In the genomic region with DNA sequence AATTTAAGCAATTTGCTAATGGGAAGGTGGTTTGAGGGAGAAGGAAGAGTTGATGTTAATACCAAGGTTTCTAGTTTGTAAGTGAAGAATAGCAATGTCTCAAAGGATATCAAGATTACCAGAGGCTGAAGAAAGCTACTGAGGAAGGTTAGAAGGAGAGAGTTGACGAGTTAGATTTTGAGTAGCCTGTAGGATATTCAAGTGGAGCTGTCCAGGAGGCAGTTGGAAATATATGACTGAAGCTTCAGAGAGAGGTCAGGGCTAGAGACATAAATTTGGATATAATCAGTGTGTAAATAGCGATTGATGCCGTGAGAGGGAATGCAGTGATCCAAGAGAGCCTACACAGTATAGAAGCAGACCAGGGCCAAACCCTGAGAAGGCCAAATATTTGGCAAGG, we compare ENCODE assay signal across 16 cellular contexts. TPM values are rescaled to one million over a fixed set of nuclear protein-coding genes. Genes with fewer than 3 reads are reported as not detected.
DNase-seq lines count a peak whose midpoint lies in the region; ATAC-seq, FAIRE-seq and TF ChIP-seq lines count a peak whose summit lies in the region.
"Had no signal": no experiment of that assay in that cellular context is flagged by ENCODE, and none has a peak within 500 bp of the region (broad histone marks: within the 10 kb centered on the region; RNA-seq: fewer than 3 reads in every experiment).

No MANE protein-coding gene starts in this region.

- H3K9me3 Mint-ChIP-seq in brain = no peaks in the 10 kb centered on the region
- H3K9me3 Mint-ChIP-seq in nephron progenitor cell = peaks cover 3% of the 10 kb centered on the region
- H3K9me3 Mint-ChIP-seq in osteocyte (ENCODE audit: unreplicated experiment) = no peaks in the 10 kb centered on the region

- H3K27ac ChIP-seq in HEK293 (ENCODE audit: extremely low read depth, low read depth, low read length) = no peak overlapping the region
- H3K27ac ChIP-seq: BLaER1 treated with 17β-estradiol and CSF1 and Interleukin-3, amounts not matched to agents 10 nM and 100 nM had no signal

- H3K4me1 Mint-ChIP-seq in brain (peaks cover 92% of the 10 kb centered on the region), nephron progenitor cell (peaks cover 35% of the 10 kb centered on the region), osteocyte (ENCODE audit: unreplicated experiment) (peaks cover 48% of the 10 kb centered on the region)
- H3K4me1 Mint-ChIP-seq: CD4-positive, CD25-positive, alpha-beta regulatory T cell had no signal

- FAIRE-seq in D721Med (lab: Jason Lieb, UNC) = peak; percentile 35
- FAIRE-seq: GM12878, H54 had no signal

- H3K9me3 ChIP-seq in HEK293 (ENCODE audit: control insufficient read depth, insufficient read depth, low read depth, low read length) (no peaks in the 10 kb centered on the region), mucosa of descending colon (no peaks in the 10 kb centered on the region)
- H3K9me3 ChIP-seq: BLaER1 treated with 17β-estradiol and CSF1 and Interleukin-3, amounts not matched to agents 10 nM and 100 nM had no signal

- no peaks in the 10 kb centered on the region for H3K27me3 Mint-ChIP-seq in brain
- H3K27me3 Mint-ChIP-seq in nephron progenitor cell (ENCODE audit: low read depth, poor library complexity) = peaks cover 5% of the 10 kb centered on the region
- no peaks in the 10 kb centered on the region for H3K27me3 Mint-ChIP-seq in osteocyte (ENCODE audit: unreplicated experiment)
- H3K27me3 Mint-ChIP-seq: CD4-positive, CD25-positive, alpha-beta regulatory T cell had no signal

- CTCF ChIA-PET in HEK293 (lab: Yijun Ruan, JAX) = no interaction called here

- H3K4me3 Mint-ChIP-seq in brain (no peak overlapping the region), nephron progenitor cell (peak overlapping the region; percentile 2), osteocyte (ENCODE audit: unreplicated experiment) (no peak overlapping the region)
- H3K4me3 Mint-ChIP-seq: CD4-positive, CD25-positive, alpha-beta regulatory T cell had no signal

- H3K36me3 Mint-ChIP-seq in brain (peaks cover 29% of the 10 kb centered on the region), nephron progenitor cell (ENCODE audit: low read depth) (peaks cover 55% of the 10 kb centered on the region), osteocyte (ENCODE audit: unreplicated experiment) (peaks cover 2% of the 10 kb centered on the region)
- H3K36me3 Mint-ChIP-seq: CD4-positive, CD25-positive, alpha-beta regulatory T cell had no signal

- TF ChIP-seq CTCF in D721Med (IDR thresholded peaks at IDR 0.05; ENCODE audit: insufficient read depth, missing control alignments) (no peak), HEK293 (tag by site-specific recombination; IDR thresholded peaks at IDR 0.05) (no peak), brain (conservative IDR thresholded peaks at IDR 0.05) (no peak), nephron progenitor cell (IDR thresholded peaks at IDR 0.05) (no peak), osteocyte (IDR thresholded peaks at IDR 0.05) (no peak), mucosa of descending colon (IDR thresholded peaks at IDR 0.05) (no peak)

- H3K36me3 ChIP-seq in HEK293 (ENCODE audit: control insufficient read depth in 2 of 2, insufficient read depth in 1 of 2, low read length in 2 of 2) (no peaks in the 10 kb centered on the region), mucosa of descending colon (ENCODE audit: low read depth) (no peaks in the 10 kb centered on the region)
- H3K36me3 ChIP-seq: BLaER1 treated with 17β-estradiol and CSF1 and Interleukin-3, amounts not matched to agents 10 nM and 100 nM had no signal

- peak overlapping the region; percentile 8 to 64 (median 48) for H3K27ac Mint-ChIP-seq in brain
- peak overlapping the region; percentile 74 for H3K27ac Mint-ChIP-seq in nephron progenitor cell
- no peak overlapping the region for H3K27ac Mint-ChIP-seq in osteocyte (ENCODE audit: unreplicated experiment)
- H3K27ac Mint-ChIP-seq: CD4-positive, CD25-positive, alpha-beta regulatory T cell had no signal

- POLR2A ChIA-PET in HEK293 (lab: Yijun Ruan, JAX) = no interaction called here

- H3K4me3 ChIP-seq in HEK293 (ENCODE audit: low read depth, low read length) (no peak overlapping the region), mucosa of descending colon (no peak overlapping the region)
- H3K4me3 ChIP-seq: BLaER1 treated with 17β-estradiol and CSF1 and Interleukin-3, amounts not matched to agents 10 nM and 100 nM; GM12878 had no signal

- ATAC-seq in mucosa of descending colon = no peak
- ATAC-seq: GM12878 had no signal

- intact Hi-C loops in mucosa of descending colon (cut with DNase I, micrococcal nuclease) = no loop called here

- DNase-seq in D721Med (ENCODE audit: insufficient read length, low spot score) (no peak), nephron progenitor cell (no peak), osteocyte (ENCODE audit: extremely low spot score, unreplicated experiment) (no peak), H4 (ENCODE audit: low spot score) (no peak), mucosa of descending colon (no peak)
- DNase-seq in activated CD8-positive, alpha-beta memory T cell treated with anti-CD3 and anti-CD28 coated beads for 24 hours = no peak
- DNase-seq: ACHN; CD4-positive, CD25-positive, alpha-beta regulatory T cell; DMS 273 treated with DMSO at 0.1 percent for 48 hours; DMS79 had no signal

- peaks cover 19% of the 10 kb centered on the region for H3K4me1 ChIP-seq in HEK293 (ENCODE audit: control insufficient read depth, insufficient read depth, low read length)
- peaks cover 8% of the 10 kb centered on the region for H3K4me1 ChIP-seq in mucosa of descending colon (ENCODE audit: low read depth)

TF ChIP-seq in HEK293, 187 proteins besides CTCF, POLR2A, EP300 and RAD21:
- TF ChIP-seq, protein P1, sequence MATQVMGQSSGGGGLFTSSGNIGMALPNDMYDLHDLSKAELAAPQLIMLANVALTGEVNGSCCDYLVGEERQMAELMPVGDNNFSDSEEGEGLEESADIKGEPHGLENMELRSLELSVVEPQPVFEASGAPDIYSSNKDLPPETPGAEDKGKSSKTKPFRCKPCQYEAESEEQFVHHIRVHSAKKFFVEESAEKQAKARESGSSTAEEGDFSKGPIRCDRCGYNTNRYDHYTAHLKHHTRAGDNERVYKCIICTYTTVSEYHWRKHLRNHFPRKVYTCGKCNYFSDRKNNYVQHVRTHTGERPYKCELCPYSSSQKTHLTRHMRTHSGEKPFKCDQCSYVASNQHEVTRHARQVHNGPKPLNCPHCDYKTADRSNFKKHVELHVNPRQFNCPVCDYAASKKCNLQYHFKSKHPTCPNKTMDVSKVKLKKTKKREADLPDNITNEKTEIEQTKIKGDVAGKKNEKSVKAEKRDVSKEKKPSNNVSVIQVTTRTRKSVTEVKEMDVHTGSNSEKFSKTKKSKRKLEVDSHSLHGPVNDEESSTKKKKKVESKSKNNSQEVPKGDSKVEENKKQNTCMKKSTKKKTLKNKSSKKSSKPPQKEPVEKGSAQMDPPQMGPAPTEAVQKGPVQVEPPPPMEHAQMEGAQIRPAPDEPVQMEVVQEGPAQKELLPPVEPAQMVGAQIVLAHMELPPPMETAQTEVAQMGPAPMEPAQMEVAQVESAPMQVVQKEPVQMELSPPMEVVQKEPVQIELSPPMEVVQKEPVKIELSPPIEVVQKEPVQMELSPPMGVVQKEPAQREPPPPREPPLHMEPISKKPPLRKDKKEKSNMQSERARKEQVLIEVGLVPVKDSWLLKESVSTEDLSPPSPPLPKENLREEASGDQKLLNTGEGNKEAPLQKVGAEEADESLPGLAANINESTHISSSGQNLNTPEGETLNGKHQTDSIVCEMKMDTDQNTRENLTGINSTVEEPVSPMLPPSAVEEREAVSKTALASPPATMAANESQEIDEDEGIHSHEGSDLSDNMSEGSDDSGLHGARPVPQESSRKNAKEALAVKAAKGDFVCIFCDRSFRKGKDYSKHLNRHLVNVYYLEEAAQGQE (tag by site-specific recombination; IDR thresholded peaks at IDR 0.05) = peak; percentile 85
- TF ChIP-seq, protein P2, sequence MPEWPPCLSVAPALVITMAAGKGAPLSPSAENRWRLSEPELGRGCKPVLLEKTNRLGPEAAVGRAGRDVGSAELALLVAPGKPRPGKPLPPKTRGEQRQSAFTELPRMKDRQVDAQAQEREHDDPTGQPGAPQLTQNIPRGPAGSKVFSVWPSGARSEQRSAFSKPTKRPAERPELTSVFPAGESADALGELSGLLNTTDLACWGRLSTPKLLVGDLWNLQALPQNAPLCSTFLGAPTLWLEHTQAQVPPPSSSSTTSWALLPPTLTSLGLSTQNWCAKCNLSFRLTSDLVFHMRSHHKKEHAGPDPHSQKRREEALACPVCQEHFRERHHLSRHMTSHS (tag by site-specific recombination; IDR thresholded peaks at IDR 0.05) = no peak
TF ChIP-seq in HEK293: peak in this region for 1.

RNA-seq across cellular contexts. Expression of a gene that starts 48.4 kb away (rescaled TPM):
- 72.1 TPM for polyA plus RNA-seq in brain (ENCODE audit: insufficient read depth, low read depth, low replicate concordance)
- 27.9 and 29.7 TPM in 2 replicates for total RNA-seq in osteocyte
- total RNA-seq in H4 (2014; rRNA removed; shearing (Covaris generic)) = 22.2 and 25.8 TPM in 2 replicates
- total RNA-seq in mucosa of descending colon = 100 to 1,000 TPM in 1 of 3 donors, 10 to 100 TPM in 2; 52.6 to 182 (median 82.8) TPM
- total RNA-seq: G401 had no signal
